21 cellular contexts compared by ENCODE assay signal in the genomic region with DNA sequence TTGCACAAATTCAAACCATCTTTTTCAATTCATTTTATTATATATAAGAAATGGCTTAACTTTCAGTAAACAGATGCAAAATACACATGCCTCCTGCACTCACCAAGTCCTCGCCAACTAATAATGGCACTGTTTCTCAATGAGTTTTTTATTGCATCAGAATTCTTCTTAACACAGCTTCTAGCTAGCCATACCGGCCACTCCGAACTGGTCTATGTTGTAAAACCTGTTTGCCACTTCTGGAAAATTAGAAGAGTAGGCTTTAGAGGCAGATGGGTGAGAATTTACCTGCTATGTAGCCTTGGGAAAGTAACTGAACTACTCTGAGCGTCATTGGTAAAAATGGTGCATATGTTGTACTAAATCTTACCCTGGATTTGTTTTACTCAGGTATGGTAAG.
"Had no signal": no experiment of that assay in that cellular context is flagged by ENCODE, and none has a peak within 500 bp of the region (broad histone marks: within the 10 kb centered on the region; RNA-seq: fewer than 3 reads in every experiment).

No MANE protein-coding gene starts in this region.

- H3K9ac ChIP-seq: neural progenitor cell had no signal

- DNase-seq: activated CD4-positive, alpha-beta T cell treated with anti-CD3 and anti-CD28 coated beads for 1 hour; activated CD4-positive, alpha-beta T cell treated with anti-CD3 and anti-CD28 coated beads, Interleukin-2, amount 50 U/mL, for 1 hour; activated CD8-positive, alpha-beta T cell treated with anti-CD3 and anti-CD28 coated beads, Interleukin-2, amount 10 ng/mL, durations not matched to agents 7 days and 5 days; activated gamma-delta T cell; activated naive CD4-positive, alpha-beta T cell treated with anti-CD3 and anti-CD28 coated beads, Interleukin-2, amount 50 U/mL, for 16 hours; activated naive CD8-positive, alpha-beta T cell treated with anti-CD3 and anti-CD28 coated beads, Interleukin-2, amount 50 U/mL, for 24 hours; anterior cingulate cortex; body of pancreas; caudate nucleus; effector memory CD8-positive, alpha-beta T cell; heart right ventricle; islet precursor cell; left cardiac atrium; naive thymus-derived CD8-positive, alpha-beta T cell; posterior cingulate gyrus; right lobe of liver; stimulated activated CD4-positive, alpha-beta T cell treated with anti-CD3 and anti-CD28 coated beads, Interleukin-1b, Interleukin-23, amount 100 ng/mL, for 48 hours; tibial artery; uterus had no signal

- H3K27me3 ChIP-seq: body of pancreas, neural progenitor cell, right lobe of liver, tibial artery, uterus had no signal

- H3K27ac ChIP-seq: body of pancreas, heart right ventricle, neural progenitor cell, right lobe of liver, skin epidermis, tibial artery, uterus had no signal

- H3K4me3 ChIP-seq: body of pancreas, heart right ventricle, neural progenitor cell, right lobe of liver, skin epidermis, tibial artery, uterus had no signal

- H3K36me3 ChIP-seq: heart right ventricle, neural progenitor cell, right lobe of liver, tibial artery, uterus had no signal

- ATAC-seq: activated CD8-positive, alpha-beta T cell treated with anti-CD3 and anti-CD28 coated beads, Interleukin-2, amount 10 ng/mL, durations not matched to agents 7 days and 5 days; activated naive CD8-positive, alpha-beta T cell treated with anti-CD3 and anti-CD28 coated beads, Interleukin-2, amount 50 U/mL, for 24 hours; body of pancreas; effector memory CD8-positive, alpha-beta T cell; heart right ventricle; left cardiac atrium; naive thymus-derived CD8-positive, alpha-beta T cell; right lobe of liver had no signal

- H3K4me1 ChIP-seq: body of pancreas, heart right ventricle, neural progenitor cell, right lobe of liver, tibial artery, uterus had no signal

- H3K9me3 ChIP-seq: body of pancreas, heart right ventricle, right lobe of liver, tibial artery, uterus had no signal
